In the genomic region with DNA sequence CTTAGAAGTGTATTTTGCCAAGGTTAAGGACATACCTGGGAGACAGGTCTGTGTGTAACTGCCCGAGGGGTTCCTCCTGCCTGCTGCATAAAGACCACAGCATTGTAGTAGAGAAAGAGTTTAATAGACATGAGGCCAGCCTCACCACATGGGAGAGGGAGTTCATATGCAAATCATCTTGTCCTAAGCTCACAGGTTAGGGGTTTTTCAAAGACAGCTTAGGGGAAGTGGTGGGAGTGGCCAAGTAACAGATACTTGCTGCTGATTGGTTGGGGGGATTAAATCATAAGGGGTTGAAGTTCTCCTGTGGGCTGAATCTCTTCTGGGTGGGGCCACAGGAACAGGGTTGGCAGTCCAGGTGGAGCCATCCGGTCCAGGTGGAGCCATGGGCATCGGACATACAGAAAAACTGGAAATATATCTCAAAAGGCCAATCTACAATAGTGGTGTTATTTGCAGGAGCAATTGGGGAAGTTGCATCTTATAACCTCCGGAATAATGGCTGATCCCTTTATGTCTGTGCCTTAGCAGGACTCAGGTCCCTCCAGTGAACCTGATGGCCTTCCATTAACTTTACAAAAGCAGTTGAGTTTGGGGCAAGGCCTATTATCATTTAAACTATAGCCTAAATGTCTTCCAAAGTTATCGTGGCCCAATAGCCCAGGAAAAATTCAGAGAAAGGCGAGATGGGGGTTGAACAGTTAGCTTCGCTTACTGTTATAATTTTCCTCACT, we compare ENCODE assay signal across 26 cellular contexts.
A peak's percentile ranks its signal among the peaks of the same experiment; 100 is the strongest.
DNase-seq lines count a peak whose midpoint lies in the region; ATAC-seq and TF ChIP-seq lines count a peak whose summit lies in the region.
"Had no signal": no experiment of that assay in that cellular context is flagged by ENCODE, and none has a peak within 500 bp of the region (broad histone marks: within the 10 kb centered on the region; RNA-seq: fewer than 3 reads in every experiment).

No MANE protein-coding gene starts in this region.

- H3K79me1 ChIP-seq in IMR-90 (ENCODE audit: low read depth in 1 of 2, low read length in 2 of 2) (0 out of 4 replicates have a peak, but pooled peaks cover 0 to 3% of the 10 kb centered on the region in 2 experiments), neuronal stem cell (ENCODE audit: low read depth, low read length) (no peaks in the 10 kb centered on the region)

- dilution Hi-C loops in IMR-90 (cut with HindIII; ENCODE audit: low sequenced_read_pairs, unreplicated experiment), result no loop called here

- TF ChIP-seq RAD21 in IMR-90 (IDR thresholded peaks at IDR 0.05; ENCODE audit: low read length), result no peak

- H3K9me1 ChIP-seq in IMR-90 (ENCODE audit: insufficient read depth, low read length), result peaks cover 13% of the 10 kb centered on the region

- H4K5ac ChIP-seq in IMR-90 (ENCODE audit: low read depth, low read length), result no peak overlapping the region

- H3K4me1 ChIP-seq in GM23338 (ENCODE audit: insufficient read depth), result peaks cover 64% of the 10 kb centered on the region
- H3K4me1 ChIP-seq in IMR-90 (ENCODE audit: control insufficient read depth, insufficient read depth, low read length), result peaks cover 19% of the 10 kb centered on the region
- peaks cover 59% of the 10 kb centered on the region; the same call in 1 of the 2 replicates for H3K4me1 ChIP-seq in iPS-20b (ENCODE audit: insufficient read depth, low read length)
- peaks cover 14% of the 10 kb centered on the region for H3K4me1 ChIP-seq in GM23248 (ENCODE audit: insufficient read depth)
- peaks cover 0 to 15% of the 10 kb centered on the region in 2 donors for H3K4me1 ChIP-seq in neuronal stem cell (ENCODE audit: control insufficient read depth in 2 of 2, insufficient read depth in 1 of 2, low read depth in 1 of 2, low read length in 2 of 2)
- H3K4me1 ChIP-seq: psoas muscle, upper lobe of right lung had no signal

- H3K9me2 ChIP-seq in GM23338 (ENCODE audit: insufficient read depth), result no peaks in the 10 kb centered on the region
- no peaks in the 10 kb centered on the region for H3K9me2 ChIP-seq in GM23248 (ENCODE audit: insufficient read depth)

- H4K91ac ChIP-seq in IMR-90 (ENCODE audit: insufficient read depth, low read depth, low read length), result peak overlapping the region; percentile 51; the same call in 1 of the 2 replicates
- H4K91ac ChIP-seq in neuronal stem cell (ENCODE audit: low read depth, low read length, poor library complexity), result no peak overlapping the region

- H3K4me1 Mint-ChIP-seq in GM23338, result peaks cover 81% of the 10 kb centered on the region
- peaks cover 91% of the 10 kb centered on the region for H3K4me1 Mint-ChIP-seq in WTC11

- no peak overlapping the region for H2AFZ ChIP-seq in GM23338
- no peak overlapping the region for H2AFZ ChIP-seq in IMR-90 (replicated peaks; ENCODE audit: low read length, poor library complexity)
- H2AFZ ChIP-seq in GM23248, result no peak overlapping the region
- no peak overlapping the region for H2AFZ ChIP-seq in neuronal stem cell (ENCODE audit: low read length)

- ATAC-seq in GM23338 (peak; percentile 88), IMR-90 (ENCODE audit: low read depth) (no peak), WTC11 (peak; percentile 92)
- ATAC-seq: left lobe of liver, psoas muscle, upper lobe of right lung had no signal

- H4K8ac ChIP-seq in IMR-90 (ENCODE audit: low read depth in 2 of 2, low read length in 2 of 2), result no peak overlapping the region
- H4K8ac ChIP-seq in neuronal stem cell (ENCODE audit: low read depth, low read length), result no peak overlapping the region

- H3K27ac Mint-ChIP-seq in GM23338 (peak overlapping the region; percentile 96), WTC11 (peak overlapping the region; percentile 92)
- H3K27ac Mint-ChIP-seq: activated T-helper 1 cell treated with anti-CD3 and anti-CD28 coated beads, Interleukin-12 subunit alpha, Interleukin-12 subunit beta, Interleukin-2, Interleukin-4 antibody, amounts not matched to agents 30 ng/mL and 10 ng/mL and 1 ng/mL, durations not matched to agents 14 hours and 24 hours and 36 hours; stimulated activated naive B cell treated with anti-CD40 and anti-IgM and Interleukin-4, amounts not matched to agents 10 μg/mL and 1 μg/mL and 100 μg/mL, for 72 hours had no signal

- H2BK12ac ChIP-seq in neuronal stem cell (ENCODE audit: low read length), result no peak overlapping the region

- H3K79me2 ChIP-seq in GM23338 (replicated peaks; ENCODE audit: insufficient read depth), result 0 out of 2 replicates have a peak, but pooled peaks cover 6% of the 10 kb centered on the region
- H3K79me2 ChIP-seq in GM23248 (ENCODE audit: insufficient read depth), result no peaks in the 10 kb centered on the region

- H3K9ac ChIP-seq in IMR-90 (ENCODE audit: low read depth, low read length), result no peak overlapping the region
- H3K9ac ChIP-seq in iPS-20b (ENCODE audit: low read depth, low read length), result peak overlapping the region; percentile 74; the same call in 1 of the 2 replicates
- H3K9ac ChIP-seq in GM23248, result no peak overlapping the region
- H3K9ac ChIP-seq in neuronal stem cell (ENCODE audit: low read depth, low read length, poor library complexity), result no peak overlapping the region
- H3K9ac ChIP-seq: BLaER1 had no signal

- H4K20me1 ChIP-seq in GM23338 (replicated peaks; ENCODE audit: insufficient read depth) (no peaks in the 10 kb centered on the region), IMR-90 (ENCODE audit: insufficient read depth, low read length) (peaks cover 6% of the 10 kb centered on the region; the same call in 1 of the 2 replicates), GM23248 (ENCODE audit: insufficient read depth) (no peaks in the 10 kb centered on the region)
- H4K20me1 ChIP-seq: BLaER1 had no signal

- no peak overlapping the region for H2AK9ac ChIP-seq in IMR-90 (replicated peaks; ENCODE audit: low read depth, low read length, poor library complexity)

- CTCF ChIA-PET in IMR-90 (lab: Yijun Ruan, JAX), result no interaction called here
- CTCF ChIA-PET in WTC11 (lab: Charles Lee), result interaction anchor here (0.8 to 10.8 kb wide), 10 partner anchors 11 to 207 kb away, joined by 3 to 226 read pairs (median 4); no protein-coding TSS in a partner anchor

- H3K4me3 Mint-ChIP-seq in GM23338, result peak overlapping the region; percentile 57
- H3K4me3 Mint-ChIP-seq in WTC11, result peak overlapping the region; percentile 54
- H3K4me3 Mint-ChIP-seq: activated T-helper 1 cell treated with anti-CD3 and anti-CD28 coated beads, Interleukin-12 subunit alpha, Interleukin-12 subunit beta, Interleukin-2, Interleukin-4 antibody, amounts not matched to agents 30 ng/mL and 10 ng/mL and 1 ng/mL, durations not matched to agents 14 hours and 24 hours and 36 hours; stimulated activated naive B cell treated with anti-CD40 and anti-IgM and Interleukin-4, amounts not matched to agents 10 μg/mL and 1 μg/mL and 100 μg/mL, for 72 hours had no signal

- no peak overlapping the region for H3K23ac ChIP-seq in IMR-90 (ENCODE audit: low read depth, low read length)
- no peak overlapping the region for H3K23ac ChIP-seq in neuronal stem cell (ENCODE audit: low read depth, low read length, poor library complexity)

- H3K27me3 ChIP-seq in GM23338 (ENCODE audit: insufficient read depth) (peaks cover 14% of the 10 kb centered on the region; the same call in 1 of the 2 replicates), IMR-90 (ENCODE audit: control insufficient read depth, insufficient read depth, low read length) (no peaks in the 10 kb centered on the region), iPS-20b (ENCODE audit: insufficient read depth, low read length) (peaks cover 18% of the 10 kb centered on the region; the same call in 1 of the 2 replicates), GM23248 (replicated peaks; ENCODE audit: insufficient read depth) (peaks cover 9% of the 10 kb centered on the region; the same call in 1 of the 2 replicates), neuronal stem cell (ENCODE audit: control insufficient read depth in 3 of 3, insufficient read depth in 3 of 3, low read depth in 1 of 3, low read length in 3 of 3) (peaks cover 0 to 7% (median 0%) of the 10 kb centered on the region in 3 experiments), MG63 (no peaks in the 10 kb centered on the region)
- H3K27me3 ChIP-seq: BLaER1, SJCRH30, upper lobe of right lung had no signal

- H3K27me3 Mint-ChIP-seq in GM23338 (ENCODE audit: insufficient read depth, low read depth, poor library complexity) (peaks cover 14% of the 10 kb centered on the region), WTC11 (ENCODE audit: low read depth) (peaks cover 31% of the 10 kb centered on the region)

- H2BK5ac ChIP-seq in IMR-90 (ENCODE audit: low read depth, low read length, poor library complexity, severe bottlenecking) (no peak overlapping the region), neuronal stem cell (ENCODE audit: low read length) (no peak overlapping the region)

- H2BK15ac ChIP-seq in IMR-90 (ENCODE audit: low read depth, low read length), result peak overlapping the region; percentile 90; the same call in 2 of the 3 replicates
- H2BK15ac ChIP-seq in neuronal stem cell (ENCODE audit: low read length), result no peak overlapping the region

- intact Hi-C loops in IMR-90 (cut with micrococcal nuclease), result no loop called here

- peak overlapping the region; percentile 34 for H2BK20ac ChIP-seq in IMR-90 (ENCODE audit: low read depth, low read length)

- DNase-seq in GM23338 (ENCODE audit: low spot score), result peak; percentile 98
- no peak for DNase-seq in IMR-90
- peak; percentile 65 for DNase-seq in WTC11 (ENCODE audit: low spot score)
- no peak for DNase-seq in GM23248
- no peak for DNase-seq in neuronal stem cell (ENCODE audit: low spot score)
- no peak for DNase-seq in NCI-H1436 treated with DMSO at 0.1 percent for 48 hours (lab: John Stamatoyannopoulos, UW)
- no peak for DNase-seq in MG63
- DNase-seq: ACHN; activated CD4-positive, CD25-positive, alpha-beta regulatory T cell; activated naive CD4-positive, alpha-beta T cell treated with anti-CD3 and anti-CD28 coated beads, Interleukin-2, amount 50 U/mL, for 16 hours; amniotic stem cell; GF-D8; NCI-H510A treated with DMSO at 0.1 percent for 48 hours; nucleus accumbens; psoas muscle; SJCRH30; stimulated activated CD4-positive, alpha-beta T cell treated with anti-CD3 and anti-CD28 coated beads, Interleukin-4, amount 100 ng/mL, for 4 hours; stimulated activated naive B cell treated with anti-CD40 and anti-IgM and Interleukin-4, amounts not matched to agents 10 μg/mL and 1 μg/mL and 100 μg/mL, for 72 hours; T1000; upper lobe of right lung had no signal

- H3K18ac ChIP-seq in IMR-90 (ENCODE audit: low read depth, low read length), result no peak overlapping the region
- no peak overlapping the region for H3K18ac ChIP-seq in neuronal stem cell (ENCODE audit: low read length)

- H3K4me3 ChIP-seq in GM23338 (peak overlapping the region; percentile 5), IMR-90 (ENCODE audit: insufficient read depth, low read depth, low read length) (no peak overlapping the region), iPS-20b (ENCODE audit: low read length) (peak overlapping the region; percentile 54), GM23248 (no peak overlapping the region), neuronal stem cell (ENCODE audit: low read length in 2 of 2) (no peak overlapping the region), MG63 (no peak overlapping the region)
- H3K4me3 ChIP-seq: BLaER1, psoas muscle, SJCRH30, upper lobe of right lung had no signal

- WGBS in IMR-90 (ENCODE audit: extremely low coverage in 2 of 2, insufficient read length in 1 of 2), 2 experiments, result no CpG with 5 or more reads among the region's 7 CpGs
- WGBS in GM23248 (ENCODE audit: low coverage in 1 of 2, low lambda C conversion rate in 2 of 2, missing lambda C conversion rate in 2 of 2), 2 experiments, result 69 to 72% methylated on average over 7 of the region's 7 CpGs
- WGBS in neuronal stem cell (ENCODE audit: extremely low coverage in 2 of 2, insufficient read length in 2 of 2, insufficient replicate concordance in 1 of 2), 2 donors, result no CpG with 5 or more reads among the region's 7 CpGs

- POLR2A ChIA-PET in IMR-90 (lab: Charles Lee; ENCODE audit: unreplicated experiment) (interaction anchor here (0.6 kb wide), 1 partner anchor 9 kb away, joined by 3 read pairs; no protein-coding TSS in a partner anchor), WTC11 (lab: Charles Lee) (interaction anchor here (0.6 to 3.0 kb wide), 10 partner anchors 11 to 104 kb away, joined by 3 to 12 read pairs (median 4); a partner anchor contains a TSS)

- H3F3A ChIP-seq in GM23338 (replicated peaks; ENCODE audit: low read depth), result 0 out of 2 replicates have a peak, but pooled peaks cover 7% of the 10 kb centered on the region
- H3F3A ChIP-seq in GM23248 (ENCODE audit: insufficient read depth), result peaks cover 6% of the 10 kb centered on the region; the same call in 1 of the 2 replicates

- no peak overlapping the region; the same call in none of the 2 replicates for H3K4ac ChIP-seq in IMR-90 (ENCODE audit: low read depth, low read length)
- no peak overlapping the region for H3K4ac ChIP-seq in neuronal stem cell (ENCODE audit: low read length)

- H3K56ac ChIP-seq in IMR-90 (ENCODE audit: extremely low read depth, insufficient read depth, low read length), result no peak overlapping the region

- no peak for TF ChIP-seq CTCF in GM23338 (conservative IDR thresholded peaks at IDR 0.05; ENCODE audit: low read depth in 2 of 2)
- TF ChIP-seq CTCF in IMR-90 (conservative IDR thresholded peaks at IDR 0.05; ENCODE audit: low read depth, low read length), result no peak
- no peak for TF ChIP-seq CTCF in WTC11 (IDR thresholded peaks at IDR 0.05)

- peaks cover 3% of the 10 kb centered on the region; the same call in 1 of the 3 replicates for H3K9me3 Mint-ChIP-seq in GM23338
- peaks cover 4% of the 10 kb centered on the region; the same call in 1 of the 2 replicates for H3K9me3 Mint-ChIP-seq in WTC11
- H3K9me3 Mint-ChIP-seq: activated T-helper 1 cell treated with anti-CD3 and anti-CD28 coated beads, Interleukin-12 subunit alpha, Interleukin-12 subunit beta, Interleukin-2, Interleukin-4 antibody, amounts not matched to agents 30 ng/mL and 10 ng/mL and 1 ng/mL, durations not matched to agents 14 hours and 24 hours and 36 hours; stimulated activated naive B cell treated with anti-CD40 and anti-IgM and Interleukin-4, amounts not matched to agents 10 μg/mL and 1 μg/mL and 100 μg/mL, for 72 hours had no signal

- TF ChIP-seq POLR2A in IMR-90 (IDR thresholded peaks at IDR 0.05; ENCODE audit: low read depth, low read length), result no peak

- no peak overlapping the region for H3K14ac ChIP-seq in IMR-90 (replicated peaks; ENCODE audit: low read depth, low read length)
- H3K14ac ChIP-seq in neuronal stem cell (ENCODE audit: low read length), result no peak overlapping the region

- no peaks in the 10 kb centered on the region for H3K9me3 ChIP-seq in IMR-90 (ENCODE audit: control insufficient read depth, insufficient read depth, low read length)
- H3K9me3 ChIP-seq in iPS-20b (ENCODE audit: insufficient read depth, low read depth, low read length), result no peaks in the 10 kb centered on the region
- no peaks in the 10 kb centered on the region for H3K9me3 ChIP-seq in GM23248 (ENCODE audit: low read depth)
- H3K9me3 ChIP-seq in neuronal stem cell (replicated peaks in 1 of 2; ENCODE audit: control insufficient read depth in 2 of 2, insufficient read depth in 1 of 2, low read depth in 1 of 2, low read length in 2 of 2), result no peaks in the 10 kb centered on the region
- H3K9me3 ChIP-seq in MG63, result no peaks in the 10 kb centered on the region
- H3K9me3 ChIP-seq: BLaER1, psoas muscle, SJCRH30, upper lobe of right lung had no signal

- H3K36me3 Mint-ChIP-seq in GM23338 (ENCODE audit: low read depth), result peaks cover 45% of the 10 kb centered on the region
- peaks cover 20% of the 10 kb centered on the region for H3K36me3 Mint-ChIP-seq in WTC11
- H3K36me3 Mint-ChIP-seq: stimulated activated naive B cell treated with anti-CD40 and anti-IgM and Interleukin-4, amounts not matched to agents 10 μg/mL and 1 μg/mL and 100 μg/mL, for 72 hours had no signal

- H3K36me3 ChIP-seq in GM23338 (ENCODE audit: insufficient read depth), result no peaks in the 10 kb centered on the region
- no peaks in the 10 kb centered on the region for H3K36me3 ChIP-seq in IMR-90 (ENCODE audit: control insufficient read depth, insufficient read depth, low read length)
- no peaks in the 10 kb centered on the region for H3K36me3 ChIP-seq in iPS-20b (ENCODE audit: insufficient read depth, low read depth, low read length)
- no peaks in the 10 kb centered on the region for H3K36me3 ChIP-seq in GM23248 (ENCODE audit: low read depth)
- no peaks in the 10 kb centered on the region for H3K36me3 ChIP-seq in neuronal stem cell (replicated peaks in 1 of 2; ENCODE audit: control insufficient read depth in 2 of 2, insufficient read depth in 2 of 2, low read length in 2 of 2)
- H3K36me3 ChIP-seq in MG63, result no peaks in the 10 kb centered on the region
- H3K36me3 ChIP-seq: BLaER1, SJCRH30, upper lobe of right lung had no signal

- in situ Hi-C loops in IMR-90 (cut with MboI; ENCODE audit: low sequenced_read_pairs), result no loop called here
- in situ Hi-C loops in GM23248 (cut with MboI), result no loop called here

- BruUV-seq in IMR-90 (replicated peaks; lab: Mats Ljungman, UMichigan), result no TSS peak

- H2AK5ac ChIP-seq in IMR-90 (ENCODE audit: low read depth, low read length), result no peak overlapping the region
- H2AK5ac ChIP-seq in neuronal stem cell (ENCODE audit: low read depth, low read length), result no peak overlapping the region

- H3K4me2 ChIP-seq in GM23338 (peak overlapping the region; percentile 54), IMR-90 (ENCODE audit: low read depth, low read length) (no peak overlapping the region), GM23248 (ENCODE audit: unreplicated experiment) (no peak overlapping the region), neuronal stem cell (ENCODE audit: insufficient read depth, low read length, poor library complexity, severe bottlenecking) (no peak overlapping the region)
- H3K4me2 ChIP-seq: BLaER1 had no signal

- H3K27ac ChIP-seq in GM23338 (ENCODE audit: low read depth), result peak overlapping the region; percentile 61
- no peak overlapping the region for H3K27ac ChIP-seq in IMR-90 (ENCODE audit: insufficient read depth, low read length)
- peak overlapping the region; percentile 75 for H3K27ac ChIP-seq in iPS-20b (ENCODE audit: low read length)
- no peak overlapping the region for H3K27ac ChIP-seq in GM23248
- H3K27ac ChIP-seq in neuronal stem cell (replicated peaks; ENCODE audit: low read length), result no peak overlapping the region
- H3K27ac ChIP-seq: BLaER1, epithelial cell of prostate, HL-60, psoas muscle, SJCRH30, upper lobe of right lung had no signal

- H2BK120ac ChIP-seq in IMR-90 (ENCODE audit: low read depth, low read length) (peak overlapping the region; percentile 38; the same call in 1 of the 2 replicates), neuronal stem cell (ENCODE audit: low read depth, low read length) (no peak overlapping the region)

Comparison
In these comparisons a context has a peak if more than half of its experiments do, and no peak if none do; other contexts are left out.
1. DNase-seq: peak in GM23338 (single experiment) and WTC11 (single experiment); none in IMR-90 (single experiment), GM23248 (single experiment), neuronal stem cell (single experiment), NCI-H1436 treated with DMSO at 0.1 percent for 48 hours (single experiment) and MG63 (single experiment).
2. H3K27ac ChIP-seq: peak in GM23338 (single experiment) and iPS-20b (single experiment); none in IMR-90 (single experiment), GM23248 (single experiment) and neuronal stem cell (single experiment).
3. H3K4me3 ChIP-seq: peak in GM23338 (single experiment) and iPS-20b (single experiment); none in IMR-90 (single experiment), GM23248 (single experiment), neuronal stem cell (0 of 2) and MG63 (single experiment).